ENCODE assay signal across 26 cellular contexts in genomic region chr10:68578945-68579344, GRCh38.
"Had no signal": no experiment of that assay in that cellular context is flagged by ENCODE, and none has a peak within 500 bp of the region (broad histone marks: within the 10 kb centered on the region; RNA-seq: fewer than 3 reads in every experiment).

No MANE protein-coding gene starts in this region.

- H3K27me3 ChIP-seq: body of pancreas, heart left ventricle, left lung, ovary, right lobe of liver, testis, transverse colon had no signal

- H3K27ac ChIP-seq: body of pancreas, coronary artery, heart left ventricle, left lung, neutrophil, ovary, right lobe of liver, skin epidermis, testis, transverse colon had no signal

- H3K4me3 ChIP-seq: body of pancreas, coronary artery, heart left ventricle, left lung, lung, ovary, right lobe of liver, skin epidermis, testis, transverse colon had no signal

- DNase-seq: activated CD4-positive, alpha-beta T cell treated with anti-CD3 and anti-CD28 coated beads for 4 hours; activated CD4-positive, alpha-beta T cell treated with anti-CD3 and anti-CD28 coated beads, Interleukin-2, amount 50 U/mL, for 4 hours; activated CD8-positive, alpha-beta memory T cell treated with anti-CD3 and anti-CD28 coated beads for 24 hours; activated effector memory CD4-positive, alpha-beta T cell treated with Interleukin-2 at 50 U/mL for 16 hours; activated naive CD4-positive, alpha-beta T cell treated with Interleukin-2 at 50 U/mL for 16 hours; aorta; body of pancreas; cerebellar nuclear complex; effector memory CD8-positive, alpha-beta T cell; heart left ventricle; hypothalamus; immature natural killer cell; left lung; mesendoderm; natural killer cell; ovary; right lobe of liver; stimulated activated CD4-positive, alpha-beta T cell treated with anti-CD3 and anti-CD28 coated beads, Interleukin-12 subunit alpha, Interleukin-12 subunit beta, amount 100 ng/mL, for 4 hours; stimulated activated CD4-positive, alpha-beta T cell treated with anti-CD3 and anti-CD28 coated beads, Interleukin-4, amount 100 ng/mL, for 1 hour; stimulated activated naive CD8-positive, alpha-beta T cell treated with anti-CD3 and anti-CD28 coated beads, Interleukin-15, Interleukin-2, amounts not matched to agents 100 U/mL and 50 U/mL, for 24 hours; testis; transverse colon had no signal

- H3K9me3 ChIP-seq: body of pancreas, heart left ventricle, left lung, neutrophil, ovary, right lobe of liver, testis, transverse colon had no signal

- ATAC-seq: body of pancreas; effector memory CD8-positive, alpha-beta T cell; heart left ventricle; left lung; natural killer cell; right lobe of liver; stimulated activated naive CD8-positive, alpha-beta T cell treated with anti-CD3 and anti-CD28 coated beads, Interleukin-15, Interleukin-2, amounts not matched to agents 100 U/mL and 50 U/mL, for 24 hours had no signal

- H3K4me1 ChIP-seq: body of pancreas, left lung, right lobe of liver, transverse colon had no signal

- H3K36me3 ChIP-seq: left lung, neutrophil, ovary, right lobe of liver, transverse colon had no signal
